27 cellular contexts compared by ENCODE assay signal in the genomic region with DNA sequence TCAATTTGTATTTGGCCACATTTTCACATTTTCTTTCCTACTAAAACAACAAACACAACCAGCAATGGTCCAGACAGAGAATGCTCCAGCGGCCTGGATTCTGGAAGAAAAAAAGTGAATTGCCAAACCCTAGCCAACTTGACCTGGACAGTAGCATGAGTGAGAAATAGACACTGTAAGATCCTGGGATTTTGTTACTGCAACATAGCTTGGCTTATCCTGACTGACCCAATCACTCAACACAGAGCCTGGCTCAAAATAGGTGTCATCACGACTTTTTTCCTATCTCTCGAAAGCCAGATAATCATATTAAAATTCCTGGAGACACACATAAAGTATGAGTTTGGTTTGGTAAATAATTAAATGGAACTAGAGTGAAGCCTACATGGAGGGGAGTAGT.
"Had no signal": no experiment of that assay in that cellular context is flagged by ENCODE, and none has a peak within 500 bp of the region (broad histone marks: within the 10 kb centered on the region; RNA-seq: fewer than 3 reads in every experiment).

No MANE protein-coding gene starts in this region.

- H3K36me3 Mint-ChIP-seq: activated naive CD4-positive, alpha-beta T cell treated with anti-CD3 and anti-CD28 coated beads, Interleukin-2, amount 50 U/mL, for 24 hours; activated naive CD8-positive, alpha-beta T cell treated with anti-CD3 and anti-CD28 coated beads for 36 hours had no signal

- DNase-seq: activated B cell treated with CpG ODN at 0.5 μM for 24 hours; activated CD4-positive, alpha-beta T cell treated with anti-CD3 and anti-CD28 coated beads for 48 hours; activated CD4-positive, alpha-beta T cell treated with anti-CD3 and anti-CD28 coated beads, Interleukin-2, amount 50 U/mL, for 1 hour; activated CD4-positive, alpha-beta T cell treated with anti-CD3 and anti-CD28 coated beads, Interleukin-2, amount 50 U/mL, for 48 hours; activated effector memory CD4-positive, alpha-beta T cell treated with anti-CD3 and anti-CD28 coated beads, Interleukin-2, amount 50 U/mL, for 16 hours; activated naive CD4-positive, alpha-beta T cell treated with anti-CD3 and anti-CD28 coated beads for 36 hours; activated naive CD8-positive, alpha-beta T cell treated with anti-CD3 and anti-CD28 coated beads for 36 hours; activated naive CD8-positive, alpha-beta T cell treated with anti-CD3 and anti-CD28 coated beads, Interleukin-2, amount 50 U/mL, for 24 hours; activated T-cell treated with anti-CD3 and anti-CD28 coated beads, Interleukin-2, amount 50 U/mL, for 1 hour; activated T-cell treated with anti-CD3 and anti-CD28 coated beads, Interleukin-2, amount 50 U/mL, for 48 hours; aorta; body of pancreas; central memory CD4-positive, alpha-beta T cell; cerebellar nuclear complex; effector memory CD4-positive, alpha-beta T cell; endodermal cell; foreskin fibroblast; T-helper 1 cell; T-helper 17 cell; T1000; WERI-Rb-1 had no signal

- H3K9me3 Mint-ChIP-seq: activated B cell treated with CpG ODN at 0.5 μM for 24 hours; activated naive CD4-positive, alpha-beta T cell treated with anti-CD3 and anti-CD28 coated beads for 36 hours; activated naive CD4-positive, alpha-beta T cell treated with anti-CD3 and anti-CD28 coated beads, Interleukin-2, amount 50 U/mL, for 24 hours; activated naive CD8-positive, alpha-beta T cell treated with anti-CD3 and anti-CD28 coated beads for 36 hours; activated naive CD8-positive, alpha-beta T cell treated with anti-CD3 and anti-CD28 coated beads, Interleukin-2, amount 50 U/mL, for 24 hours; activated T-helper 1 cell treated with anti-CD3 and anti-CD28 coated beads, Interleukin-12 subunit alpha, Interleukin-12 subunit beta, Interleukin-2, Interleukin-4 antibody, amounts not matched to agents 30 ng/mL and 10 ng/mL and 1 ng/mL, durations not matched to agents 14 hours and 24 hours and 36 hours; activated T-helper 2 cell treated with anti-CD3 and anti-CD28 coated beads, Interferon-gamma antibody, Interleukin-2, Interleukin-4, amounts not matched to agents 10 μg/mL and 5 μg/mL and 100 μg/mL, durations not matched to agents 14 hours and 24 hours and 36 hours; T-helper 2 cell treated with Interferon-gamma antibody and Interleukin-4, amounts not matched to agents 5 μg/mL and 100 μg/mL, for 36 hours had no signal

- H3K36me3 ChIP-seq: adrenal gland, colonic mucosa, WERI-Rb-1 had no signal

- H3K4me3 ChIP-seq: adrenal gland, body of pancreas, colonic mucosa had no signal

- H3K27me3 Mint-ChIP-seq: activated naive CD4-positive, alpha-beta T cell treated with anti-CD3 and anti-CD28 coated beads, Interleukin-2, amount 50 U/mL, for 24 hours; activated naive CD8-positive, alpha-beta T cell treated with anti-CD3 and anti-CD28 coated beads for 36 hours; activated naive CD8-positive, alpha-beta T cell treated with anti-CD3 and anti-CD28 coated beads, Interleukin-2, amount 50 U/mL, for 24 hours had no signal

- H3K27ac ChIP-seq: adrenal gland, body of pancreas, colonic mucosa, WERI-Rb-1 had no signal

- H3K4me3 Mint-ChIP-seq: activated B cell treated with CpG ODN at 0.5 μM for 24 hours; activated naive CD4-positive, alpha-beta T cell treated with anti-CD3 and anti-CD28 coated beads for 36 hours; activated naive CD4-positive, alpha-beta T cell treated with anti-CD3 and anti-CD28 coated beads, Interleukin-2, amount 50 U/mL, for 24 hours; activated naive CD8-positive, alpha-beta T cell treated with anti-CD3 and anti-CD28 coated beads for 36 hours; activated naive CD8-positive, alpha-beta T cell treated with anti-CD3 and anti-CD28 coated beads, Interleukin-2, amount 50 U/mL, for 24 hours; activated T-helper 1 cell treated with anti-CD3 and anti-CD28 coated beads, Interleukin-12 subunit alpha, Interleukin-12 subunit beta, Interleukin-2, Interleukin-4 antibody, amounts not matched to agents 30 ng/mL and 10 ng/mL and 1 ng/mL, durations not matched to agents 14 hours and 24 hours and 36 hours; endodermal cell; T-helper 17 cell; T-helper 2 cell treated with Interferon-gamma antibody and Interleukin-4, amounts not matched to agents 5 μg/mL and 100 μg/mL, for 36 hours had no signal

- H3K9me3 ChIP-seq: adrenal gland, body of pancreas, colonic mucosa had no signal

- H3K27ac Mint-ChIP-seq: activated B cell treated with CpG ODN at 0.5 μM for 24 hours; activated naive CD4-positive, alpha-beta T cell treated with anti-CD3 and anti-CD28 coated beads for 36 hours; activated naive CD4-positive, alpha-beta T cell treated with anti-CD3 and anti-CD28 coated beads, Interleukin-2, amount 50 U/mL, for 24 hours; activated naive CD8-positive, alpha-beta T cell treated with anti-CD3 and anti-CD28 coated beads for 36 hours; activated naive CD8-positive, alpha-beta T cell treated with anti-CD3 and anti-CD28 coated beads, Interleukin-2, amount 50 U/mL, for 24 hours; activated T-helper 1 cell treated with anti-CD3 and anti-CD28 coated beads, Interleukin-12 subunit alpha, Interleukin-12 subunit beta, Interleukin-2, Interleukin-4 antibody, amounts not matched to agents 30 ng/mL and 10 ng/mL and 1 ng/mL, durations not matched to agents 14 hours and 24 hours and 36 hours; activated T-helper 2 cell treated with anti-CD3 and anti-CD28 coated beads, Interferon-gamma antibody, Interleukin-2, Interleukin-4, amounts not matched to agents 10 μg/mL and 5 μg/mL and 100 μg/mL, durations not matched to agents 14 hours and 24 hours and 36 hours; endodermal cell; T-helper 17 cell; T-helper 2 cell treated with Interferon-gamma antibody and Interleukin-4, amounts not matched to agents 5 μg/mL and 100 μg/mL, for 36 hours had no signal

- H3K4me1 ChIP-seq: adrenal gland, body of pancreas had no signal

- H3K27me3 ChIP-seq: adrenal gland, body of pancreas, colonic mucosa had no signal

- ATAC-seq: body of pancreas had no signal

- H3K4me1 Mint-ChIP-seq: activated B cell treated with CpG ODN at 0.5 μM for 24 hours, endodermal cell had no signal
